8 cellular contexts compared by ENCODE assay signal in genomic region chr6:11537229-11538048, GRCh38. TPM values are rescaled to one million over a fixed set of nuclear protein-coding genes. Genes with fewer than 3 reads are reported as not detected.
DNase-seq lines count a peak whose midpoint lies in the region; ATAC-seq and TF ChIP-seq lines count a peak whose summit lies in the region.

Gene TMEM170B (plus strand): TSS chr6:11537749. CDS start chr6:11538278, 529 bp downstream.

- DNase-seq in NCI-H1694 treated with DMSO at 0.1 percent for 48 hours (lab: John Stamatoyannopoulos, UW) (peak; percentile 91), T-helper 17 cell (peak; percentile 95 to 96 (median 95)), right cardiac atrium (peak; percentile 96 to 99 (median 98)), uterus (peak; percentile 92 to 95)

- peaks cover 7% of the 10 kb centered on the region for H3K27me3 Mint-ChIP-seq in T-helper 17 cell

- H3K4me1 ChIP-seq in right cardiac atrium (ENCODE audit: control insufficient read depth, insufficient read depth, low read length) (no peaks in the 10 kb centered on the region), rectal smooth muscle tissue (ENCODE audit: control insufficient read depth, insufficient read depth, low read length) (peaks cover 8% of the 10 kb centered on the region), uterus (peaks cover 0 to 5% of the 10 kb centered on the region in 2 donors)

- H3K27ac ChIP-seq in angular gyrus (ENCODE audit: low read depth, low read length) (peak within 1 kb of the TSS; percentile 86), right cardiac atrium (ENCODE audit: low read length) (peak within 1 kb of the TSS; percentile 75), rectal smooth muscle tissue (ENCODE audit: low read depth, low read length) (peak within 1 kb of the TSS; percentile 79), uterus (peak within 1 kb of the TSS; percentile 70 to 91)

- TF ChIP-seq POLR2A in uterus (IDR thresholded peaks at IDR 0.05) = peak; percentile 50 to 81

- TF ChIP-seq CTCF in uterus (IDR thresholded peaks at IDR 0.05) = no peak

- H3K36me3 ChIP-seq in rectal smooth muscle tissue (ENCODE audit: control insufficient read depth, insufficient read depth, low read length) (no peaks in the 10 kb centered on the region), uterus (no peaks in the 10 kb centered on the region)

- H3K36me3 Mint-ChIP-seq in T-helper 17 cell (ENCODE audit: low read depth) = no peaks in the 10 kb centered on the region

- intact Hi-C loops in right cardiac atrium (cut with DNase I) (no loop called here), uterus (cut with DNase I; ENCODE audit: low total_unique reads) (no loop called here)

- H3K4me3 Mint-ChIP-seq in T-helper 17 cell = peak within 1 kb of the TSS; percentile 90

- under 1% methylated on average over 110 of the region's 110 CpGs for WGBS in right cardiac atrium

- peaks cover 7% of the 10 kb centered on the region for H3K4me1 Mint-ChIP-seq in T-helper 17 cell

- no peaks in the 10 kb centered on the region for H3K27me3 ChIP-seq in right cardiac atrium (ENCODE audit: control insufficient read depth, insufficient read depth)
- no peaks in the 10 kb centered on the region for H3K27me3 ChIP-seq in rectal smooth muscle tissue (ENCODE audit: control insufficient read depth, insufficient read depth, low read length)
- no peaks in the 10 kb centered on the region for H3K27me3 ChIP-seq in uterus

- peak within 1 kb of the TSS; percentile 90 for H3K4me3 ChIP-seq in right cardiac atrium (ENCODE audit: low read length)
- H3K4me3 ChIP-seq in rectal smooth muscle tissue (ENCODE audit: low read length) = peak within 1 kb of the TSS; percentile 62
- peak within 1 kb of the TSS; percentile 56 to 98 for H3K4me3 ChIP-seq in uterus

- ATAC-seq in GM18502 (IDR thresholded peaks at IDR 0.05; ENCODE audit: poor library complexity, unreplicated experiment) = peak; percentile 97
- peak; percentile 93 for ATAC-seq in HG02943 (IDR thresholded peaks at IDR 0.05; ENCODE audit: low read depth, unreplicated experiment)
- ATAC-seq in T-helper 17 cell = peak; percentile 95
- peak; percentile 99 to 100 for ATAC-seq in right cardiac atrium

- peak within 1 kb of the TSS; percentile 56 for H3K9ac ChIP-seq in rectal smooth muscle tissue (ENCODE audit: low read length)

- H3K9me3 ChIP-seq in T-helper 17 cell (ENCODE audit: control insufficient read depth, low read length, poor library complexity, severe bottlenecking) (no peaks in the 10 kb centered on the region), right cardiac atrium (ENCODE audit: control insufficient read depth, low read length) (no peaks in the 10 kb centered on the region), uterus (no peaks in the 10 kb centered on the region)

- peak within 1 kb of the TSS; percentile 81 for H3K27ac Mint-ChIP-seq in T-helper 17 cell

RNA-seq across cellular contexts. Expression of gene TMEM170B, which starts in this region (rescaled TPM):
- total RNA-seq in T-helper 17 cell = 1 to 10 TPM; 1.3 to 1.7 TPM
- total RNA-seq in right cardiac atrium = 1 to 10 TPM; 4.9 to 5.7 (median 5.4) TPM
- polyA plus RNA-seq in right cardiac atrium = 1.8 TPM
- 10 to 100 TPM in 3 of 4 donors, 1 to 10 TPM in 1; 2.0 to 15.3 (median 10.8) TPM for total RNA-seq in uterus

Comparison
In these comparisons a context has a peak if more than half of its experiments do, and no peak if none do; other contexts are left out.
1. Peak in every context shown above with its lines: DNase-seq, ATAC-seq, H3K4me3 ChIP-seq and H3K27ac ChIP-seq.